ENCODE assay signal across 29 cellular contexts in genomic region chr11:14127679-14128078, GRCh38.
"Had no signal": no experiment of that assay in that cellular context is flagged by ENCODE, and none has a peak within 500 bp of the region (broad histone marks: within the 10 kb centered on the region; RNA-seq: fewer than 3 reads in every experiment).

No MANE protein-coding gene starts in this region.

- H3K36me3 ChIP-seq: colonic mucosa, gastroesophageal sphincter, neutrophil, pancreas, right lobe of liver, suprapubic skin, vagina had no signal

- H2AFZ ChIP-seq: hepatocyte had no signal

- H3K36me3 Mint-ChIP-seq: natural killer cell treated with Interleukin-12 subunit alpha and Interleukin-12 subunit beta and Interleukin-15 and Interleukin-18, amount 100 ng/mL, for 72 hours had no signal

- H3K27ac Mint-ChIP-seq: effector memory CD8-positive, alpha-beta T cell; memory B cell; naive B cell; natural killer cell treated with Interleukin-12 subunit alpha and Interleukin-12 subunit beta and Interleukin-15 and Interleukin-18, amount 100 ng/mL, for 72 hours had no signal

- H3K9me3 ChIP-seq: colonic mucosa, gastroesophageal sphincter, neutrophil, pancreas, right lobe of liver, suprapubic skin, vagina had no signal

- H3K27ac ChIP-seq: colonic mucosa, epithelial cell of prostate, gastroesophageal sphincter, heart left ventricle, hepatocyte, neutrophil, pancreas, right lobe of liver, suprapubic skin, vagina had no signal

- H3K4me3 ChIP-seq: colonic mucosa, gastroesophageal sphincter, heart left ventricle, hepatocyte, lung, pancreas, right lobe of liver, suprapubic skin, vagina had no signal

- H3K4me2 ChIP-seq: hepatocyte had no signal

- H3K9me3 Mint-ChIP-seq: effector memory CD8-positive, alpha-beta T cell; natural killer cell treated with Interleukin-12 subunit alpha and Interleukin-12 subunit beta and Interleukin-15 and Interleukin-18, amount 100 ng/mL, for 72 hours had no signal

- DNase-seq: colonic mucosa; dermis blood vessel endothelial cell; effector memory CD8-positive, alpha-beta T cell; foreskin fibroblast; heart left ventricle; kidney; naive B cell; pancreas; retina; right lobe of liver; small intestine; stimulated activated CD4-positive, alpha-beta T cell treated with anti-CD3 and anti-CD28 coated beads, Interleukin-15, amount 100 ng/mL, for 24 hours; stimulated activated CD4-positive, alpha-beta T cell treated with anti-CD3 and anti-CD28 coated beads, Interleukin-4, amount 100 ng/mL, for 1 hour; stimulated activated CD8-positive, alpha-beta memory T cell treated with anti-CD3 and anti-CD28 coated beads, Interleukin-4, amount 100 ng/mL, for 48 hours; stimulated activated naive CD4-positive, alpha-beta T cell; stimulated activated naive CD8-positive, alpha-beta T cell treated with anti-CD3 and anti-CD28 coated beads, Interleukin-15, amount 100 ng/mL, for 72 hours; trophoblast cell had no signal

- ATAC-seq: effector memory CD8-positive, alpha-beta T cell; esophagus mucosa; gastroesophageal sphincter; heart left ventricle; left lobe of liver; natural killer cell treated with Interleukin-12 subunit alpha and Interleukin-12 subunit beta and Interleukin-15 and Interleukin-18, amount 100 ng/mL, for 72 hours; pancreas; right lobe of liver; stimulated activated naive CD8-positive, alpha-beta T cell treated with anti-CD3 and anti-CD28 coated beads, Interleukin-15, amount 100 ng/mL, for 72 hours had no signal

- FAIRE-seq: kidney, pancreas, small intestine had no signal

- H3K27me3 Mint-ChIP-seq: effector memory CD8-positive, alpha-beta T cell; stimulated activated naive CD8-positive, alpha-beta T cell treated with anti-CD3 and anti-CD28 coated beads, Interleukin-15, amount 100 ng/mL, for 72 hours had no signal

- H3K4me3 Mint-ChIP-seq: effector memory CD8-positive, alpha-beta T cell; memory B cell; naive B cell; natural killer cell treated with Interleukin-12 subunit alpha and Interleukin-12 subunit beta and Interleukin-15 and Interleukin-18, amount 100 ng/mL, for 72 hours; neural crest cell; stimulated activated naive CD8-positive, alpha-beta T cell treated with anti-CD3 and anti-CD28 coated beads, Interleukin-15, amount 100 ng/mL, for 72 hours had no signal

- H3K27me3 ChIP-seq: colonic mucosa, gastroesophageal sphincter, heart left ventricle, hepatocyte, neutrophil, pancreas, right lobe of liver, suprapubic skin, vagina had no signal

- H3K4me1 ChIP-seq: colonic mucosa, gastroesophageal sphincter, pancreas, right lobe of liver had no signal

- H3K79me2 ChIP-seq: hepatocyte had no signal

- H3K4me1 Mint-ChIP-seq: memory B cell; naive B cell; neural crest cell; stimulated activated naive CD8-positive, alpha-beta T cell treated with anti-CD3 and anti-CD28 coated beads, Interleukin-15, amount 100 ng/mL, for 72 hours had no signal
